7 cellular contexts compared by ENCODE assay signal in the genomic region with DNA sequence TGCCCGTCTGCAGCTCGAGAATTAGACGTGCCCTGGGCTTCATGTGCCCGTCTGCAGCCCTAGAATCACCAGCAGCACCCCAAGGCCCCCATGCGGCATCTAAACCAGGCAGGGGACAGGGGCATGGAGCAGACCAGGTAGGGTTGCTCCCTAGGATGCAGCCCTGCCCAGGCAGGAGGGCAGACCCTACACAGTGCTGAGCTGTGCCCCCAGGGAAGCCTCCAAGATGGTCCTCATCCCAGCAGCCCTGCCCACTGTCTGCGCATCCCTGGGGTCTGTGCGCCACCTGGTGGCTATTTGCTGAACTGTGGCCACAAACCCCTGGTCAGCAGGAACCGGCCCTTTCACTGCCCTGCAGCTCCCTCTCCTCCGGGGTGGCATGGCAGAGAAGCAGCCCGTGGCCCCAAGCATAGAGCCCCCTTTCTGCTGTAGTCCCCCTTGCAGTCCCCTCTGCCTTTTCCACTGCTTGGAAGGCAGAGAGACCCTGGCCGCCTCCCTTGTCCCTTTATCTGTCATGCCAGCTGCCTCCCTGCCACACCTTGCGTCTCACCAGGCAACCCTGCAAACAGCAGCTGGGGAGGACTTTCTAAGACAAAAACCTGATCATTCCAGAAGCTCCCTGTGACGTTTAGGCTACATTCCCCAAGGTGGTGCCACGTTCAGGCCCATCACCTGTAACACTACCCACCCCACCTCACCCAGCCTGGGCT.
DNase-seq lines count a peak whose midpoint lies in the region; ATAC-seq and TF ChIP-seq lines count a peak whose summit lies in the region.

No MANE protein-coding gene starts in this region.

- H3K27ac ChIP-seq in right lobe of liver: no peak overlapping the region

- no peaks in the 10 kb centered on the region for H3K9me3 ChIP-seq in right lobe of liver

- no peak overlapping the region for H3K4me3 ChIP-seq in choroid plexus epithelial cell (ENCODE audit: low read depth, low read length)
- H3K4me3 ChIP-seq in right lobe of liver: no peak overlapping the region

- peaks cover 0 to 5% (median 0%) of the 10 kb centered on the region in 4 donors for H3K4me1 ChIP-seq in right lobe of liver

- intact Hi-C loops in right lobe of liver (cut with DNase I): loop anchor here (2.0 to 5.0 kb wide), 2 partner anchors 103 to 356 kb away; a partner anchor contains a TSS

- TF ChIP-seq POLR2A in right lobe of liver (IDR thresholded peaks at IDR 0.05): no peak

- WGBS in right lobe of liver (ENCODE audit: insufficient coverage, low coverage, low lambda C conversion rate, missing lambda C conversion rate): 38% methylated on average over 7 of the region's 14 CpGs

- DNase-seq in NCI-H1105 treated with DMSO at 0.1 percent for 48 hours (lab: John Stamatoyannopoulos, UW): peak; percentile 30
- DNase-seq in activated CD4-positive, alpha-beta T cell treated with anti-CD3 and anti-CD28 coated beads for 48 hours: peak; percentile 73
- peak; percentile 63 for DNase-seq in choroid plexus epithelial cell (ENCODE audit: low read depth)
- peak; percentile 76 to 80 (median 77) for DNase-seq in right lobe of liver
- peak; percentile 48 to 61 (median 48) for DNase-seq in stimulated activated CD4-positive, alpha-beta T cell treated with anti-CD3 and anti-CD28 coated beads, TNF-alpha, amount 100 ng/mL, for 4 hours (ENCODE audit: low read depth in 3 of 3)

- no peaks in the 10 kb centered on the region for H3K36me3 ChIP-seq in right lobe of liver

- TF ChIP-seq CTCF in GM12872 (IDR thresholded peaks at IDR 0.05; ENCODE audit: insufficient read depth, low read depth, low read length): peak; percentile 95
- TF ChIP-seq CTCF in choroid plexus epithelial cell (conservative IDR thresholded peaks at IDR 0.05; ENCODE audit: low read depth, low read length): peak; percentile 93
- TF ChIP-seq CTCF in right lobe of liver (IDR thresholded peaks at IDR 0.05): peak; percentile 93 to 95 (median 94)

- no peaks in the 10 kb centered on the region for H3K27me3 ChIP-seq in right lobe of liver

- ATAC-seq in right lobe of liver (peak; percentile 62 to 75 (median 72)), GM18517 (IDR thresholded peaks at IDR 0.05; ENCODE audit: unreplicated experiment) (no peak)
